Comparison of ENCODE assay signal across 9 cellular contexts in the genomic region with DNA sequence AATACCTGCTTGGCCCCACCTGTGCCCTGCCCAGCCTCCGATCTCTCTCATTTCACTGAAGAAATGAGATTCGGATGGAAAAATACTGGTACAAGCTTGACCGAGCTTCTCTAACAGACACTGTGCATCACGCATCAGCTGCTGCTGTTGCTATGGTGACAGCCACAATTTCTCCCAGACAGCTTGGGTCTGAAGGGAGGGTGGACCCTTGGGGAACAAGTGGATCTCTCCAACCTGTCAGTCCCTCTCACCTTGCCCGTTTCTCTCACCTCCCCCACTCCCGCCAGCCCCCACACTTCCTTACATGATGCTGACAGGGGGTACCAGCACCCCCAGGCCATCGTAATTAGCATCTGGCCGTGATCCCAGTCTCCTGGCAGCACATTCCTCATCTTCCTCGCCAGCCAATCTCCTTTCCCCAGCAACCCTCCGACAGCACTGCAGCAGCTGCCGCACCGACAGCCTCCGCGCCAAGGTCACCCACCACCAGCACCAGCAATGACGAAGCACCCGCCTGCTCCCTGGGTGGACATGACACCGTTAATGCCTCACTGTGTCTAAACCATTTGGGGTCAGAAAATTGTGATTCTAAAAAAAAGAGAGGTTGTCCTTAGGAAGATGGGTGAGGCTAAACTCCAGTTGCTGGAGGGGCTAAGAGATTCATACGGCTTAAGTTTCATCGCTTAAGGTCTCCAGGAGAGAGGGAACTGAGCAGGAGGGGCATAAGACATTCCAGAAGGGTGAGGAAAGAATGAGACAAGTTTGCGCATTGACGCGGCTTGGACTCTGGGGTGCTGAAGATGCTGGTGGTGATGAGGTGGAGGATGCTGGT. TPM values are rescaled to one million over a fixed set of nuclear protein-coding genes. Genes with fewer than 3 reads are reported as not detected.
DNase-seq lines count a peak whose midpoint lies in the region; ATAC-seq and TF ChIP-seq lines count a peak whose summit lies in the region.
"Had no signal": no experiment of that assay in that cellular context is flagged by ENCODE, and none has a peak within 500 bp of the region (broad histone marks: within the 10 kb centered on the region; RNA-seq: fewer than 3 reads in every experiment).

No MANE protein-coding gene starts in this region.

- DNase-seq in NCI-H1436 (lab: John Stamatoyannopoulos, UW) (peak; percentile 66), NCI-H1436 treated with DMSO at 0.1 percent for 48 hours (lab: John Stamatoyannopoulos, UW) (no peak), NCI-H446 treated with DMSO at 0.1 percent for 48 hours (lab: John Stamatoyannopoulos, UW) (peak; percentile 68), dermis blood vessel endothelial cell (peak; percentile 61), lung microvascular endothelial cell (ENCODE audit: low read depth in 2 of 2) (peak; percentile 42 to 80), tibial artery (peak; percentile 76 to 89)
- DNase-seq: CD4-positive, CD25-positive, alpha-beta regulatory T cell had no signal

- H3K9me3 ChIP-seq in tibial artery, result no peaks in the 10 kb centered on the region

- H3K36me3 ChIP-seq in tibial artery, result no peaks in the 10 kb centered on the region

- ATAC-seq in GM19397 (IDR thresholded peaks at IDR 0.05; ENCODE audit: unreplicated experiment), result no peak
- ATAC-seq in GM18520 (IDR thresholded peaks at IDR 0.05; ENCODE audit: unreplicated experiment), result no peak

- H3K27ac ChIP-seq in tibial artery, result peak overlapping the region; percentile 87 to 88

- no peak for TF ChIP-seq CTCF in tibial artery (IDR thresholded peaks at IDR 0.05)

- H3K4me3 ChIP-seq in tibial artery, result peak overlapping the region; percentile 2 to 37

- no peaks in the 10 kb centered on the region for H3K27me3 ChIP-seq in tibial artery

- H3K4me1 ChIP-seq in tibial artery, result peaks cover 0 to 41% (median 23%) of the 10 kb centered on the region in 4 donors

- intact Hi-C loops in tibial artery (cut with DNase I; ENCODE audit: low total_unique reads), result no loop called here

RNA-seq across cellular contexts. Expression of a gene that starts 58.6 kb away (rescaled TPM):
- 31.4 and 47.1 TPM in 2 replicates for total RNA-seq in dermis blood vessel endothelial cell
- total RNA-seq in lung microvascular endothelial cell, result 18.1 and 22.2 TPM in 2 replicates
